In genomic region chr10:128316925-128317324, GRCh38 we compare ENCODE assay signal across 18 cellular contexts.
"Had no signal": no experiment of that assay in that cellular context is flagged by ENCODE, and none has a peak within 500 bp of the region (broad histone marks: within the 10 kb centered on the region; RNA-seq: fewer than 3 reads in every experiment).

No MANE protein-coding gene starts in this region.

- H3K4me1 Mint-ChIP-seq: natural killer cell had no signal

- H3K9me3 Mint-ChIP-seq: mesothelial cell of epicardium, natural killer cell, neural crest cell had no signal

- H3K4me3 ChIP-seq: hepatocyte, psoas muscle, sigmoid colon, skin epidermis, stomach, thoracic aorta, transverse colon had no signal

- H3K27ac Mint-ChIP-seq: mesothelial cell of epicardium, natural killer cell had no signal

- H3K9me3 ChIP-seq: psoas muscle, sigmoid colon, stomach, thoracic aorta, transverse colon had no signal

- H2AFZ ChIP-seq: hepatocyte had no signal

- H3K79me2 ChIP-seq: hepatocyte had no signal

- H3K36me3 ChIP-seq: sigmoid colon, stomach, thoracic aorta, transverse colon had no signal

- H3K36me3 Mint-ChIP-seq: mesothelial cell of epicardium, natural killer cell had no signal

- H3K27ac ChIP-seq: foreskin keratinocyte, hepatocyte, psoas muscle, sigmoid colon, skin epidermis, stomach, thoracic aorta, transverse colon had no signal

- H3K4me2 ChIP-seq: hepatocyte had no signal

- H3K4me1 ChIP-seq: foreskin keratinocyte, psoas muscle, sigmoid colon, stomach, transverse colon had no signal

- H3K27me3 ChIP-seq: foreskin keratinocyte, hepatocyte, sigmoid colon, transverse colon had no signal

- H3K4me3 Mint-ChIP-seq: mesothelial cell of epicardium, natural killer cell, neural crest cell had no signal

- DNase-seq: erythroblast; foreskin keratinocyte; mammary epithelial cell; natural killer cell; psoas muscle; retina; sigmoid colon; stimulated activated CD4-positive, alpha-beta T cell treated with anti-CD3 and anti-CD28 coated beads, Interleukin-2, amount 100 ng/mL, for 24 hours; stimulated activated CD4-positive, alpha-beta T cell treated with anti-CD3 and anti-CD28 coated beads, Interleukin-4, amount 100 ng/mL, for 4 hours; stimulated activated naive CD4-positive, alpha-beta T cell; stomach; substantia nigra; transverse colon had no signal
